In genomic region chr4:95929448-95930064, GRCh38 we compare ENCODE assay signal across 25 cellular contexts.
DNase-seq lines count a peak whose midpoint lies in the region; ATAC-seq and TF ChIP-seq lines count a peak whose summit lies in the region.
"Had no signal": no experiment of that assay in that cellular context is flagged by ENCODE, and none has a peak within 500 bp of the region (broad histone marks: within the 10 kb centered on the region; RNA-seq: fewer than 3 reads in every experiment).

No MANE protein-coding gene starts in this region.

- no peak overlapping the region for H2BK12ac ChIP-seq in neuronal stem cell (ENCODE audit: low read length)

- no CpG with 5 or more reads among the region's 1 CpG for WGBS in neuronal stem cell (ENCODE audit: extremely low coverage in 2 of 2, insufficient read length in 2 of 2, insufficient replicate concordance in 1 of 2), 2 donors
- WGBS in gastroesophageal sphincter (ENCODE audit: low coverage in 1 of 2), 2 donors = 50 to 55% methylated on average over 1 of the region's 1 CpG

- H2AFZ ChIP-seq in neuronal stem cell (ENCODE audit: low read length) = no peak overlapping the region
- H2AFZ ChIP-seq: parathyroid adenoma had no signal

- no peak overlapping the region for H3K18ac ChIP-seq in neuronal stem cell (ENCODE audit: low read length)

- no peaks in the 10 kb centered on the region for H3K4me1 ChIP-seq in neuronal stem cell (ENCODE audit: control insufficient read depth in 2 of 2, insufficient read depth in 1 of 2, low read depth in 1 of 2, low read length in 2 of 2)
- H3K4me1 ChIP-seq in gastroesophageal sphincter = no peaks in the 10 kb centered on the region
- H3K4me1 ChIP-seq: BLaER1, parathyroid adenoma had no signal

- no peak overlapping the region for H3K4ac ChIP-seq in neuronal stem cell (ENCODE audit: low read length)

- no peak overlapping the region for H3K23ac ChIP-seq in neuronal stem cell (ENCODE audit: low read depth, low read length, poor library complexity)

- H3K79me1 ChIP-seq in neuronal stem cell (ENCODE audit: low read depth, low read length) = no peaks in the 10 kb centered on the region

- no peak overlapping the region for H2BK15ac ChIP-seq in neuronal stem cell (ENCODE audit: low read length)

- H2BK5ac ChIP-seq in neuronal stem cell (ENCODE audit: low read length) = no peak overlapping the region

- H3K9me3 ChIP-seq in neuronal stem cell (replicated peaks in 1 of 2; ENCODE audit: control insufficient read depth in 2 of 2, insufficient read depth in 1 of 2, low read depth in 1 of 2, low read length in 2 of 2) = peaks cover 4 to 21% of the 10 kb centered on the region in 2 donors
- peaks cover 0 to 13% (median 0%) of the 10 kb centered on the region in 3 donors for H3K9me3 ChIP-seq in gastroesophageal sphincter

- no peak for TF ChIP-seq EP300 in gastroesophageal sphincter (IDR thresholded peaks at IDR 0.05)

- intact Hi-C loops in posterior cingulate gyrus (cut with DNase I) = no loop called here

- H3K27ac ChIP-seq in neuronal stem cell (replicated peaks; ENCODE audit: low read length) (no peak overlapping the region), gastroesophageal sphincter (no peak overlapping the region)
- H3K27ac ChIP-seq: BLaER1, parathyroid adenoma had no signal

- no peak for TF ChIP-seq POLR2A in gastroesophageal sphincter (IDR thresholded peaks at IDR 0.05)

- TF ChIP-seq CTCF in choroid plexus epithelial cell (conservative IDR thresholded peaks at IDR 0.05; ENCODE audit: low read depth, low read length) (no peak), gastroesophageal sphincter (IDR thresholded peaks at IDR 0.05) (no peak)

- ATAC-seq in gastroesophageal sphincter (no peak), GM21447 (IDR thresholded peaks at IDR 0.05; ENCODE audit: unreplicated experiment) (no peak)
- ATAC-seq: left cardiac atrium; naive thymus-derived CD8-positive, alpha-beta T cell; sciatic nerve; WTC11 had no signal

- no peaks in the 10 kb centered on the region for H3K27me3 ChIP-seq in neuronal stem cell (ENCODE audit: control insufficient read depth in 3 of 3, insufficient read depth in 3 of 3, low read depth in 1 of 3, low read length in 3 of 3)
- no peaks in the 10 kb centered on the region for H3K27me3 ChIP-seq in gastroesophageal sphincter
- H3K27me3 ChIP-seq: BLaER1 had no signal

- H4K8ac ChIP-seq in neuronal stem cell (ENCODE audit: low read depth, low read length) = no peak overlapping the region

- H4K91ac ChIP-seq in neuronal stem cell (ENCODE audit: low read depth, low read length, poor library complexity) = no peak overlapping the region

- no peak overlapping the region for H3K4me2 ChIP-seq in neuronal stem cell (ENCODE audit: insufficient read depth, low read length, poor library complexity, severe bottlenecking)
- H3K4me2 ChIP-seq: BLaER1 had no signal

- H3K14ac ChIP-seq in neuronal stem cell (ENCODE audit: low read length) = no peak overlapping the region

- no peak overlapping the region for H3K9ac ChIP-seq in neuronal stem cell (ENCODE audit: low read depth, low read length, poor library complexity)
- H3K9ac ChIP-seq: BLaER1, parathyroid adenoma had no signal

- H3K4me3 ChIP-seq in choroid plexus epithelial cell (ENCODE audit: low read depth, low read length) (no peak overlapping the region), neuronal stem cell (ENCODE audit: low read length in 2 of 2) (no peak overlapping the region), gastroesophageal sphincter (no peak overlapping the region)
- H3K4me3 ChIP-seq: BLaER1 had no signal

- no peak overlapping the region for H2AK5ac ChIP-seq in neuronal stem cell (ENCODE audit: low read depth, low read length)

- DNase-seq in NCI-H2227 (lab: John Stamatoyannopoulos, UW; ENCODE audit: unreplicated experiment) (peak; percentile 2), NCI-H2227 treated with DMSO at 0.1 percent for 48 hours (lab: John Stamatoyannopoulos, UW) (no peak), M059J (ENCODE audit: low read depth) (peak; percentile 9), choroid plexus epithelial cell (ENCODE audit: low read depth) (peak; percentile 8), neuronal stem cell (ENCODE audit: low spot score) (peak; percentile 11), posterior cingulate gyrus (no peak)
- DNase-seq: activated CD4-positive, alpha-beta memory T cell treated with anti-CD3 and anti-CD28 coated beads for 36 hours; activated effector memory CD4-positive, alpha-beta T cell treated with Interleukin-2 at 50 U/mL for 16 hours; head of caudate nucleus; HFFc6; KG1; left cardiac atrium; naive thymus-derived CD8-positive, alpha-beta T cell; NCI-H1048; NCI-H1930; NCI-H446 treated with DMSO at 0.1 percent for 48 hours; stimulated activated CD8-positive, alpha-beta memory T cell treated with anti-CD3 and anti-CD28 coated beads, Interleukin-4, amount 100 ng/mL, for 48 hours; T1000; trophoblast cell had no signal

- H2BK120ac ChIP-seq in neuronal stem cell (ENCODE audit: low read depth, low read length) = no peak overlapping the region

- no peaks in the 10 kb centered on the region for H3K36me3 ChIP-seq in neuronal stem cell (replicated peaks in 1 of 2; ENCODE audit: control insufficient read depth in 2 of 2, insufficient read depth in 2 of 2, low read length in 2 of 2)
- H3K36me3 ChIP-seq in gastroesophageal sphincter = no peaks in the 10 kb centered on the region
- H3K36me3 ChIP-seq: BLaER1 had no signal

Comparison
In these comparisons a context has a peak if more than half of its experiments do, and no peak if none do; other contexts are left out.
1. DNase-seq: peak in NCI-H2227 (single experiment), M059J (single experiment), choroid plexus epithelial cell (single experiment) and neuronal stem cell (single experiment); none in NCI-H2227 treated with DMSO at 0.1 percent for 48 hours (single experiment) and posterior cingulate gyrus (0 of 10).